In genomic region chr21:36697473-36698159, GRCh38 we compare ENCODE assay signal across 1 cellular context.
TF ChIP-seq lines count a peak whose summit lies in the region.

No MANE protein-coding gene starts in this region.

TF ChIP-seq in HCT116, 20 proteins besides CTCF, POLR2A, EP300 and RAD21 (continued from another document):
- TF ChIP-seq TCF7L2 (IDR thresholded peaks at IDR 0.05; ENCODE audit: borderline replicate concordance, extremely low read depth, insufficient read depth, insufficient read length) (no peak), EZH2phosphoT487 (IDR thresholded peaks at IDR 0.05; ENCODE audit: borderline replicate concordance) (no peak), ATF3 (IDR thresholded peaks at IDR 0.05) (no peak), CBX3 (IDR thresholded peaks at IDR 0.05; ENCODE audit: low read depth) (no peak)
